Comparison of ENCODE assay signal across 8 cellular contexts in genomic region chrX:110341189-110342035, GRCh38. TPM values are rescaled to one million over a fixed set of nuclear protein-coding genes. Genes with fewer than 3 reads are reported as not detected.
DNase-seq lines count a peak whose midpoint lies in the region; ATAC-seq and TF ChIP-seq lines count a peak whose summit lies in the region.

No MANE protein-coding gene starts in this region.

- H3K4me1 Mint-ChIP-seq in progenitor cell of endocrine pancreas (ENCODE audit: low read depth), result no peaks in the 10 kb centered on the region

- ATAC-seq in GM19452 (IDR thresholded peaks at IDR 0.05; ENCODE audit: unreplicated experiment) (peak; percentile 85), HG03565 (IDR thresholded peaks at IDR 0.05; ENCODE audit: unreplicated experiment) (peak; percentile 92)

- TF ChIP-seq CTCF in AG09319 (IDR thresholded peaks at IDR 0.05; ENCODE audit: low read depth, low read length) (no peak), choroid plexus epithelial cell (conservative IDR thresholded peaks at IDR 0.05; ENCODE audit: low read depth, low read length) (no peak), progenitor cell of endocrine pancreas (IDR thresholded peaks at IDR 0.05; ENCODE audit: unreplicated experiment) (no peak)

- DNase-seq in AG09319 (ENCODE audit: extremely low read depth, low read depth) (peak; percentile 66), choroid plexus epithelial cell (ENCODE audit: low read depth) (peak; percentile 72), DMS79 (lab: John Stamatoyannopoulos, UW) (no peak), hippocampal formation (lab: John Stamatoyannopoulos, UW) (no peak), progenitor cell of endocrine pancreas (ENCODE audit: low spot score, unreplicated experiment) (no peak)
- no peak for DNase-seq in activated CD8-positive, alpha-beta memory T cell treated with anti-CD3 and anti-CD28 coated beads, Interleukin-2, amount 50 U/mL, for 48 hours

- no peak overlapping the region for H3K4me3 ChIP-seq in choroid plexus epithelial cell (ENCODE audit: low read depth, low read length)

- no peak overlapping the region for H3K4me3 Mint-ChIP-seq in progenitor cell of endocrine pancreas (ENCODE audit: low read depth)

- no peaks in the 10 kb centered on the region for H3K9me3 Mint-ChIP-seq in progenitor cell of endocrine pancreas (ENCODE audit: low read depth)

- H3K27me3 Mint-ChIP-seq in progenitor cell of endocrine pancreas, result no peaks in the 10 kb centered on the region

- H3K36me3 Mint-ChIP-seq in progenitor cell of endocrine pancreas (ENCODE audit: insufficient read depth), result no peaks in the 10 kb centered on the region

- H3K27ac Mint-ChIP-seq in progenitor cell of endocrine pancreas, result no peak overlapping the region

RNA-seq across cellular contexts. Expression of gene RTL9, which starts 17.2 kb away (rescaled TPM):
- 1.4 and 1.5 TPM in 2 replicates for total RNA-seq in progenitor cell of endocrine pancreas

RNA-seq across cellular contexts. Expression of gene AMMECR1, which starts 23.5 kb away (rescaled TPM):
- total RNA-seq in progenitor cell of endocrine pancreas, result 26.7 and 27.8 TPM in 2 replicates

Comparison
In these comparisons a context has a peak if more than half of its experiments do, and no peak if none do; other contexts are left out.
1. DNase-seq: peak in AG09319 (single experiment) and choroid plexus epithelial cell (single experiment); none in DMS79 (single experiment), hippocampal formation (0 of 2), activated CD8-positive, alpha-beta memory T cell treated with anti-CD3 and anti-CD28 coated beads, Interleukin-2, amount 50 U/mL, for 48 hours (single experiment) and progenitor cell of endocrine pancreas (single experiment).